Comparison of ENCODE assay signal across 11 cellular contexts in genomic region chr1:246003442-246003730, GRCh38.
A peak's percentile ranks its signal among the peaks of the same experiment; 100 is the strongest.
DNase-seq lines count a peak whose midpoint lies in the region; ATAC-seq and TF ChIP-seq lines count a peak whose summit lies in the region.
"Had no signal": no experiment of that assay in that cellular context is flagged by ENCODE, and none has a peak within 500 bp of the region (broad histone marks: within the 10 kb centered on the region; RNA-seq: fewer than 3 reads in every experiment).

No MANE protein-coding gene starts in this region.

- H3K4me2 ChIP-seq in hepatocyte: no peak overlapping the region

- WGBS in hepatocyte (ENCODE audit: low lambda C conversion rate, missing lambda C conversion rate): 55% methylated on average over 2 of the region's 2 CpGs

- DNase-seq in left ventricle myocardium inferior (no peak), left ventricle myocardium superior (no peak), RWPE2 (ENCODE audit: low spot score) (no peak), glutamatergic neuron (no peak), hepatocyte (ENCODE audit: low spot score) (no peak), GM20000 (ENCODE audit: low spot score) (no peak), Peyer's patch (no peak)
- DNase-seq in effector memory CD8-positive, alpha-beta T cell: no peak

- no peaks in the 10 kb centered on the region for H3K4me1 ChIP-seq in left ventricle myocardium inferior
- no peaks in the 10 kb centered on the region for H3K4me1 ChIP-seq in RWPE2 (ENCODE audit: insufficient read depth, poor library complexity, severe bottlenecking)
- H3K4me1 ChIP-seq in hepatocyte (ENCODE audit: insufficient read depth): peaks cover 6% of the 10 kb centered on the region
- H3K4me1 ChIP-seq in Peyer's patch: peaks cover 0 to 7% (median 2%) of the 10 kb centered on the region in 4 donors

- peaks cover 16% of the 10 kb centered on the region for H3K4me1 Mint-ChIP-seq in glutamatergic neuron (ENCODE audit: low read depth, unreplicated experiment)
- no peaks in the 10 kb centered on the region for H3K4me1 Mint-ChIP-seq in effector memory CD8-positive, alpha-beta T cell (ENCODE audit: low read depth in 2 of 2)
- H3K4me1 Mint-ChIP-seq: CD4-positive, alpha-beta memory T cell had no signal

- H3K9me3 ChIP-seq in left ventricle myocardium inferior (replicated peaks) (peaks cover 4% of the 10 kb centered on the region), RWPE2 (ENCODE audit: severe bottlenecking) (no peaks in the 10 kb centered on the region), hepatocyte (ENCODE audit: low read depth) (no peaks in the 10 kb centered on the region), Peyer's patch (no peaks in the 10 kb centered on the region)
- H3K9me3 ChIP-seq: BE2C had no signal

- peaks cover 3% of the 10 kb centered on the region for H3K9me3 Mint-ChIP-seq in glutamatergic neuron (ENCODE audit: unreplicated experiment)
- no peaks in the 10 kb centered on the region for H3K9me3 Mint-ChIP-seq in effector memory CD8-positive, alpha-beta T cell

- H3K79me2 ChIP-seq in hepatocyte: no peaks in the 10 kb centered on the region

- H3K4me3 ChIP-seq in left ventricle myocardium inferior (no peak overlapping the region), RWPE2 (ENCODE audit: severe bottlenecking) (no peak overlapping the region), hepatocyte (no peak overlapping the region), Peyer's patch (no peak overlapping the region)
- H3K4me3 ChIP-seq: GM12878 had no signal

- intact Hi-C loops in left ventricle myocardium inferior (cut with micrococcal nuclease): loop anchor here (5.0 to 10.0 kb wide), 2 partner anchors 179 to 851 kb away; partner anchors contain the start of gene KIF26B
- intact Hi-C loops in left ventricle myocardium superior (cut with micrococcal nuclease): loop anchor here (5.0 kb wide), 2 partner anchors 176 to 851 kb away; partner anchors contain the start of gene KIF26B

- H3K36me3 Mint-ChIP-seq in glutamatergic neuron (ENCODE audit: unreplicated experiment): no peaks in the 10 kb centered on the region
- H3K36me3 Mint-ChIP-seq in effector memory CD8-positive, alpha-beta T cell (ENCODE audit: insufficient read depth): no peaks in the 10 kb centered on the region

- peaks cover 2% of the 10 kb centered on the region for H3K27me3 Mint-ChIP-seq in glutamatergic neuron (ENCODE audit: unreplicated experiment)
- no peaks in the 10 kb centered on the region for H3K27me3 Mint-ChIP-seq in effector memory CD8-positive, alpha-beta T cell
- H3K27me3 Mint-ChIP-seq: CD4-positive, alpha-beta memory T cell had no signal

- ATAC-seq in left ventricle myocardium superior (no peak), RWPE2 (ENCODE audit: low read depth) (no peak)
- ATAC-seq in effector memory CD8-positive, alpha-beta T cell (replicated peaks): no peak

- H2AFZ ChIP-seq in hepatocyte: no peak overlapping the region

- H3K4me3 Mint-ChIP-seq in glutamatergic neuron (ENCODE audit: unreplicated experiment): peak overlapping the region; percentile 10
- H3K4me3 Mint-ChIP-seq in effector memory CD8-positive, alpha-beta T cell: no peak overlapping the region
- H3K4me3 Mint-ChIP-seq: CD4-positive, alpha-beta memory T cell had no signal

- H3K36me3 ChIP-seq in left ventricle myocardium inferior (no peaks in the 10 kb centered on the region), RWPE2 (ENCODE audit: low read depth) (no peaks in the 10 kb centered on the region), hepatocyte (replicated peaks; ENCODE audit: insufficient read depth, low read depth) (no peaks in the 10 kb centered on the region), Peyer's patch (no peaks in the 10 kb centered on the region)
- H3K36me3 ChIP-seq: BE2C had no signal

- H3K27me3 ChIP-seq in left ventricle myocardium inferior (ENCODE audit: low read depth) (no peaks in the 10 kb centered on the region), RWPE2 (ENCODE audit: insufficient read depth, poor library complexity, severe bottlenecking) (no peaks in the 10 kb centered on the region), hepatocyte (no peaks in the 10 kb centered on the region), Peyer's patch (no peaks in the 10 kb centered on the region)
- H3K27me3 ChIP-seq: BE2C had no signal

- H4K20me1 ChIP-seq in hepatocyte (ENCODE audit: insufficient read depth, poor library complexity, severe bottlenecking): no peaks in the 10 kb centered on the region

- no peaks in the 10 kb centered on the region for H3K9me2 ChIP-seq in hepatocyte (replicated peaks; ENCODE audit: insufficient read depth)

- no peak overlapping the region for H3K27ac ChIP-seq in left ventricle myocardium inferior (replicated peaks)
- no peak overlapping the region for H3K27ac ChIP-seq in RWPE2 (ENCODE audit: poor library complexity, severe bottlenecking)
- no peak overlapping the region for H3K27ac ChIP-seq in hepatocyte
- H3K27ac ChIP-seq in Peyer's patch: no peak overlapping the region

- TF ChIP-seq POLR2A in Peyer's patch (IDR thresholded peaks at IDR 0.05): no peak

- no peak overlapping the region for H3K27ac Mint-ChIP-seq in glutamatergic neuron (ENCODE audit: unreplicated experiment)
- H3K27ac Mint-ChIP-seq in effector memory CD8-positive, alpha-beta T cell: no peak overlapping the region
- H3K27ac Mint-ChIP-seq: CD4-positive, alpha-beta memory T cell had no signal

- TF ChIP-seq CTCF in left ventricle myocardium inferior (IDR thresholded peaks at IDR 0.05; ENCODE audit: borderline replicate concordance): peak; percentile 3
- peak; percentile 43 for TF ChIP-seq CTCF in RWPE2 (IDR thresholded peaks at IDR 0.05; ENCODE audit: poor library complexity, severe bottlenecking)
- no peak for TF ChIP-seq CTCF in glutamatergic neuron (IDR thresholded peaks at IDR 0.05; ENCODE audit: partially characterized antibody, unreplicated experiment)
- no peak for TF ChIP-seq CTCF in hepatocyte (IDR thresholded peaks at IDR 0.05; ENCODE audit: poor library complexity)
- TF ChIP-seq CTCF in GM20000 (IDR thresholded peaks at IDR 0.05; ENCODE audit: extremely low read depth, missing control alignments): no peak
- TF ChIP-seq CTCF in Peyer's patch (IDR thresholded peaks at IDR 0.05): no peak

Comparison
In these comparisons a context has a peak if more than half of its experiments do, and no peak if none do; other contexts are left out.
1. CTCF ChIP-seq: peak in left ventricle myocardium inferior (single experiment) and RWPE2 (single experiment); none in glutamatergic neuron (single experiment), hepatocyte (single experiment), GM20000 (single experiment) and Peyer's patch (0 of 6).